Comparison of ENCODE assay signal across 12 cellular contexts in genomic region chr19:35437152-35437951, GRCh38. TPM values are rescaled to one million over a fixed set of nuclear protein-coding genes. Genes with fewer than 3 reads are reported as not detected.
A peak's percentile ranks its signal among the peaks of the same experiment; 100 is the strongest.
DNase-seq lines count a peak whose midpoint lies in the region; FAIRE-seq and TF ChIP-seq lines count a peak whose summit lies in the region.
"Had no signal": no experiment of that assay in that cellular context is flagged by ENCODE, and none has a peak within 500 bp of the region (broad histone marks: within the 10 kb centered on the region; RNA-seq: fewer than 3 reads in every experiment).

No MANE protein-coding gene starts in this region.

- TF ChIP-seq POLR2A in GM12891 (IDR thresholded peaks at IDR 0.05; ENCODE audit: low read depth, low read length), result no peak
- no peak for TF ChIP-seq POLR2A in sigmoid colon (IDR thresholded peaks at IDR 0.05)

- WGBS in sigmoid colon, 2 donors, result 72 to 78% methylated on average over 18 of the region's 18 CpGs

- POLR2A ChIA-PET in RWPE1 (lab: Yijun Ruan, JAX; ENCODE audit: low non-redundant PET), result no interaction called here

- H3K27me3 ChIP-seq in sigmoid colon, result peaks cover 0 to 7% (median 5%) of the 10 kb centered on the region in 3 donors

- DNase-seq in GM12891 (ENCODE audit: insufficient read length, low spot score), result no peak
- DNase-seq in RWPE1 (ENCODE audit: low spot score), result no peak
- DNase-seq in fibroblast of villous mesenchyme (ENCODE audit: low read depth), result peak; percentile 43
- no peak for DNase-seq in sigmoid colon
- no peak for DNase-seq in NCI-H146 treated with DMSO at 0.1 percent for 48 hours (lab: John Stamatoyannopoulos, UW; ENCODE audit: unreplicated experiment)
- DNase-seq in nephron progenitor cell, result no peak
- no peak for DNase-seq in hypothalamus (lab: John Stamatoyannopoulos, UW)
- DNase-seq in COLO829 (ENCODE audit: low spot score), result no peak
- DNase-seq: activated B cell treated with CpG ODN at 0.5 μM for 24 hours; effector CD8-positive, alpha-beta T cell had no signal

- TF ChIP-seq EP300 in sigmoid colon (IDR thresholded peaks at IDR 0.05), result no peak

- no peak overlapping the region for H3K27ac Mint-ChIP-seq in nephron progenitor cell
- H3K27ac Mint-ChIP-seq: activated B cell treated with CpG ODN at 0.5 μM for 24 hours; activated naive CD4-positive, alpha-beta T cell treated with anti-CD3 and anti-CD28 coated beads for 36 hours had no signal

- CTCF ChIA-PET in RWPE1 (lab: Yijun Ruan, JAX), result interaction anchor here (0.6 kb wide), 2 partner anchors 59 to 297 kb away, joined by 4 read pairs; no protein-coding TSS in a partner anchor

- peaks cover 0 to 29% (median 17%) of the 10 kb centered on the region in 4 donors for H3K4me1 ChIP-seq in sigmoid colon

- H3K36me3 Mint-ChIP-seq in nephron progenitor cell (ENCODE audit: low read depth), result no peaks in the 10 kb centered on the region

- peak overlapping the region; percentile 78 for H3K27ac ChIP-seq in RWPE1
- peak overlapping the region in 3 of 4 donors; percentile 50 to 59 (median 53) for H3K27ac ChIP-seq in sigmoid colon

- peaks cover 34% of the 10 kb centered on the region for H3K27me3 Mint-ChIP-seq in nephron progenitor cell (ENCODE audit: low read depth, poor library complexity)
- H3K27me3 Mint-ChIP-seq: activated B cell treated with CpG ODN at 0.5 μM for 24 hours had no signal

- intact Hi-C loops in sigmoid colon (cut with DNase I), result no loop called here

- H3K9me3 ChIP-seq in sigmoid colon, result no peaks in the 10 kb centered on the region

- no peaks in the 10 kb centered on the region for H3K36me3 ChIP-seq in sigmoid colon

- peak; percentile 66 for FAIRE-seq in GM12891 (lab: Jason Lieb, UNC)

- peaks cover 41% of the 10 kb centered on the region for H3K4me1 Mint-ChIP-seq in nephron progenitor cell

- H3K4me3 Mint-ChIP-seq in nephron progenitor cell, result no peak overlapping the region

- H3K9me3 Mint-ChIP-seq in nephron progenitor cell, result peaks cover 3% of the 10 kb centered on the region
- H3K9me3 Mint-ChIP-seq: activated B cell treated with CpG ODN at 0.5 μM for 24 hours; activated naive CD4-positive, alpha-beta T cell treated with anti-CD3 and anti-CD28 coated beads for 36 hours had no signal

- TF ChIP-seq CTCF in RWPE1 (conservative IDR thresholded peaks at IDR 0.05; ENCODE audit: low read depth) (no peak), fibroblast of villous mesenchyme (IDR thresholded peaks at IDR 0.05; ENCODE audit: insufficient read depth, low read depth, low read length) (no peak), sigmoid colon (IDR thresholded peaks at IDR 0.05) (no peak), nephron progenitor cell (IDR thresholded peaks at IDR 0.05) (no peak)

- no peak overlapping the region for H3K4me3 ChIP-seq in fibroblast of villous mesenchyme (ENCODE audit: low read depth, low read length)
- no peak overlapping the region for H3K4me3 ChIP-seq in sigmoid colon

TF ChIP-seq in GM12891, 5 proteins besides CTCF, POLR2A, EP300 and RAD21:
- TF ChIP-seq SPI1 (IDR thresholded peaks at IDR 0.05; ENCODE audit: low read depth, low read length) (no peak), TAF1 (IDR thresholded peaks at IDR 0.05; ENCODE audit: low read depth, low read length) (no peak)

RNA-seq across cellular contexts. Expression of gene FFAR2, which starts 10.7 kb away (rescaled TPM):
- polyA plus RNA-seq in GM12891 (2012; ENCODE audit: low read depth, missing spikeins), result 24.9 TPM
- total RNA-seq in fibroblast of villous mesenchyme (not detected in 2 replicates), sigmoid colon (under 1 TPM in 1 of 4 donors, not detected in 3; 0.81 TPM)
- polyA plus RNA-seq in sigmoid colon, result under 1 TPM in 2 of 3 donors, not detected in 1; 0.69 to 0.92 TPM
- total RNA-seq: activated B cell treated with CpG ODN at 0.5 μM for 24 hours; activated naive CD4-positive, alpha-beta T cell treated with anti-CD3 and anti-CD28 coated beads for 36 hours had no signal
- polyA plus RNA-seq: neural cell had no signal

RNA-seq across cellular contexts. Expression of gene KRTDAP, which starts 52.9 kb away (rescaled TPM):
- polyA plus RNA-seq in GM12891 (2012; ENCODE audit: low read depth, missing spikeins), result not detected
- total RNA-seq in fibroblast of villous mesenchyme, result not detected in 2 replicates
- not detected for total RNA-seq in sigmoid colon
- polyA plus RNA-seq in sigmoid colon, result not detected
- total RNA-seq: activated B cell treated with CpG ODN at 0.5 μM for 24 hours; activated naive CD4-positive, alpha-beta T cell treated with anti-CD3 and anti-CD28 coated beads for 36 hours had no signal
- polyA plus RNA-seq: neural cell had no signal
